9 cellular contexts compared by ENCODE assay signal in genomic region chr18:63213331-63213900, GRCh38.
DNase-seq lines count a peak whose midpoint lies in the region; ATAC-seq lines count a peak whose summit lies in the region.
"Had no signal": no experiment of that assay in that cellular context is flagged by ENCODE, and none has a peak within 500 bp of the region (broad histone marks: within the 10 kb centered on the region; RNA-seq: fewer than 3 reads in every experiment).

No MANE protein-coding gene starts in this region.

- peak; percentile 26 for DNase-seq in activated gamma-delta T cell treated with Interleukin-2 at 50 U/mL for 16 hours
- no peak for DNase-seq in activated gamma-delta T cell (lab: John Stamatoyannopoulos, UW)
- no peak for DNase-seq in T-helper 17 cell
- no peak for DNase-seq in effector memory CD8-positive, alpha-beta T cell
- DNase-seq in stromal cell of bone marrow (ENCODE audit: low read depth): peak; percentile 16
- no peak for DNase-seq in DMS53 treated with DMSO at 0.1 percent for 48 hours (lab: John Stamatoyannopoulos, UW; ENCODE audit: unreplicated experiment)
- no peak for DNase-seq in NCI-H1694 (lab: John Stamatoyannopoulos, UW)
- DNase-seq in effector CD8-positive, alpha-beta T cell (lab: John Stamatoyannopoulos, UW): no peak
- DNase-seq: NCI-H2029 treated with DMSO at 0.1 percent for 48 hours had no signal

- peaks cover 69% of the 10 kb centered on the region for H3K4me1 Mint-ChIP-seq in T-helper 17 cell
- peaks cover 74 to 82% of the 10 kb centered on the region in 2 donors for H3K4me1 Mint-ChIP-seq in effector memory CD8-positive, alpha-beta T cell (ENCODE audit: low read depth in 2 of 2)

- peak; percentile 69 for ATAC-seq in T-helper 17 cell
- peak; percentile 31 for ATAC-seq in effector memory CD8-positive, alpha-beta T cell (replicated peaks)

- H3K9me3 ChIP-seq in T-helper 17 cell (ENCODE audit: control insufficient read depth, low read length, poor library complexity, severe bottlenecking): no peaks in the 10 kb centered on the region

- H3K36me3 Mint-ChIP-seq in T-helper 17 cell (ENCODE audit: low read depth): peaks cover 18% of the 10 kb centered on the region
- peaks cover 2% of the 10 kb centered on the region for H3K36me3 Mint-ChIP-seq in effector memory CD8-positive, alpha-beta T cell (ENCODE audit: insufficient read depth)

- H3K9me3 Mint-ChIP-seq in effector memory CD8-positive, alpha-beta T cell: no peaks in the 10 kb centered on the region

- no peaks in the 10 kb centered on the region for H3K27me3 Mint-ChIP-seq in T-helper 17 cell
- H3K27me3 Mint-ChIP-seq in effector memory CD8-positive, alpha-beta T cell: no peaks in the 10 kb centered on the region

- peak overlapping the region; percentile 99 for H3K27ac Mint-ChIP-seq in T-helper 17 cell
- peak overlapping the region; percentile 90 to 95 for H3K27ac Mint-ChIP-seq in effector memory CD8-positive, alpha-beta T cell

- peak overlapping the region; percentile 88 for H3K4me3 Mint-ChIP-seq in T-helper 17 cell
- peak overlapping the region; percentile 36 to 69 for H3K4me3 Mint-ChIP-seq in effector memory CD8-positive, alpha-beta T cell

Comparison
In these comparisons a context has a peak if more than half of its experiments do, and no peak if none do; other contexts are left out.
1. DNase-seq: peak in activated gamma-delta T cell treated with Interleukin-2 at 50 U/mL for 16 hours (single experiment) and stromal cell of bone marrow (single experiment); none in activated gamma-delta T cell (single experiment), T-helper 17 cell (0 of 3), effector memory CD8-positive, alpha-beta T cell (0 of 3), DMS53 treated with DMSO at 0.1 percent for 48 hours (single experiment), NCI-H1694 (single experiment) and effector CD8-positive, alpha-beta T cell (single experiment).